8 cellular contexts compared by ENCODE assay signal in genomic region chr19:13774217-13775191, GRCh38. TPM values are rescaled to one million over a fixed set of nuclear protein-coding genes. Genes with fewer than 3 reads are reported as not detected.
A peak's percentile ranks its signal among the peaks of the same experiment; 100 is the strongest.
DNase-seq lines count a peak whose midpoint lies in the region; TF ChIP-seq lines count a peak whose summit lies in the region.

C19orf53 (plus strand) TSS chr19:13774456; CDS start chr19:13774478, 22 bp downstream.

- no peak within 1 kb of the TSS for H4K91ac ChIP-seq in H9 (ENCODE audit: insufficient read length, low read depth, low read length)

- peak within 1 kb of the TSS; percentile 99 for H3K4me3 ChIP-seq in MG63
- peak within 1 kb of the TSS; percentile 92 for H3K4me3 ChIP-seq in fibroblast of the aortic adventitia (ENCODE audit: low read depth, low read length)

- no peak within 1 kb of the TSS for H3K56ac ChIP-seq in H9 (ENCODE audit: insufficient read length, low read depth, low read length)

- TF ChIP-seq CTCF in H9 (conservative IDR thresholded peaks at IDR 0.05) (no peak), fibroblast of the aortic adventitia (IDR thresholded peaks at IDR 0.05; ENCODE audit: insufficient read depth, low read length) (no peak), nephron (IDR thresholded peaks at IDR 0.05; ENCODE audit: unreplicated experiment in 3 of 3) (no peak)

- no peak within 1 kb of the TSS for H2BK15ac ChIP-seq in H9 (ENCODE audit: low read depth, low read length)

- peak within 1 kb of the TSS; percentile 80 for H3K9ac ChIP-seq in H9 (ENCODE audit: extremely low read depth, insufficient read length, low read length)

- no peak within 1 kb of the TSS for H2BK20ac ChIP-seq in H9 (ENCODE audit: low read depth, low read length, poor library complexity, severe bottlenecking)

- H3K27me3 ChIP-seq in H9 (ENCODE audit: insufficient read depth, low read length), result no peaks in the 10 kb centered on the region
- no peaks in the 10 kb centered on the region for H3K27me3 ChIP-seq in MG63

- no peaks in the 10 kb centered on the region for H4K20me1 ChIP-seq in H9 (ENCODE audit: control insufficient read depth, insufficient read depth, insufficient read length)

- H2AFZ ChIP-seq in H9 (ENCODE audit: low read length), result no peak within 1 kb of the TSS

- H3K4me1 Mint-ChIP-seq in H9 (peaks cover 7 to 13% of the 10 kb centered on the region in 2 experiments), nephron (peaks cover 18% of the 10 kb centered on the region)
- H3K4me1 Mint-ChIP-seq in stimulated activated naive CD8-positive, alpha-beta T cell treated with anti-CD3 and anti-CD28 coated beads, Interleukin-15, Interleukin-2, amounts not matched to agents 100 ng/mL and 50 ng/mL, for 24 hours (ENCODE audit: low read depth), result peaks cover 22% of the 10 kb centered on the region

- H3K79me2 ChIP-seq in H9 (ENCODE audit: insufficient read depth, low read length), result peaks cover 11% of the 10 kb centered on the region; the same call in 1 of the 2 replicates

- no peak within 1 kb of the TSS for H3T11ph ChIP-seq in H9 (ENCODE audit: low read length)

- DNase-seq in ELR (ENCODE audit: low read depth), result peak; percentile 95
- DNase-seq in H9, result peak; percentile 87
- peak; percentile 97 for DNase-seq in MG63
- peak; percentile 72 for DNase-seq in SHP77 treated with DMSO at 0.1 percent for 48 hours (lab: John Stamatoyannopoulos, UW)
- peak; percentile 97 for DNase-seq in activated effector memory CD4-positive, alpha-beta T cell treated with anti-CD3 and anti-CD28 coated beads, Interleukin-2, amount 50 U/mL, for 16 hours
- DNase-seq in fibroblast of the aortic adventitia (ENCODE audit: low read depth), result peak; percentile 93

- peaks cover 35 to 54% (median 44%) of the 10 kb centered on the region in 3 experiments for H3K36me3 Mint-ChIP-seq in H9 (ENCODE audit: insufficient read depth in 1 of 3, low read depth in 3 of 3)
- H3K36me3 Mint-ChIP-seq in nephron (ENCODE audit: low read depth), result peaks cover 43% of the 10 kb centered on the region
- H3K36me3 Mint-ChIP-seq in stimulated activated naive CD8-positive, alpha-beta T cell treated with anti-CD3 and anti-CD28 coated beads, Interleukin-15, Interleukin-2, amounts not matched to agents 100 ng/mL and 50 ng/mL, for 24 hours (ENCODE audit: low read depth), result peaks cover 49% of the 10 kb centered on the region

- no peaks in the 10 kb centered on the region for H3K9me3 Mint-ChIP-seq in H9
- H3K9me3 Mint-ChIP-seq in nephron, result no peaks in the 10 kb centered on the region
- H3K9me3 Mint-ChIP-seq in stimulated activated naive CD8-positive, alpha-beta T cell treated with anti-CD3 and anti-CD28 coated beads, Interleukin-15, Interleukin-2, amounts not matched to agents 100 ng/mL and 50 ng/mL, for 24 hours, result no peaks in the 10 kb centered on the region

- H2BK12ac ChIP-seq in H9 (ENCODE audit: insufficient read length, low read depth, low read length), result no peak within 1 kb of the TSS

- H3K4me1 ChIP-seq in H9 (ENCODE audit: insufficient read depth, low read length), result peaks cover 5% of the 10 kb centered on the region

- no peak within 1 kb of the TSS for H4K5ac ChIP-seq in H9 (ENCODE audit: insufficient read length, low read depth, low read length)

- peak within 1 kb of the TSS; percentile 75 for H3K14ac ChIP-seq in H9 (ENCODE audit: insufficient read depth, low read length)

- no peak within 1 kb of the TSS for H3K4ac ChIP-seq in H9 (ENCODE audit: low read depth, low read length)

- WGBS in H9 (ENCODE audit: extremely low coverage, insufficient read length, low lambda C conversion rate), result no CpG with 5 or more reads among the region's 61 CpGs

- H2BK120ac ChIP-seq in H9 (ENCODE audit: low read depth, low read length, poor library complexity, severe bottlenecking), result no peak within 1 kb of the TSS

- peak within 1 kb of the TSS; percentile 94 for H3K4me2 ChIP-seq in H9 (ENCODE audit: insufficient read depth, insufficient read length, low read length)

- no peak within 1 kb of the TSS for H3K23ac ChIP-seq in H9 (ENCODE audit: insufficient read length, low read depth, low read length)

- H3K9me3 ChIP-seq in H9 (ENCODE audit: control insufficient read depth, low read depth, low read length), result no peaks in the 10 kb centered on the region
- H3K9me3 ChIP-seq in MG63, result no peaks in the 10 kb centered on the region

- no peak within 1 kb of the TSS for H2AK5ac ChIP-seq in H9 (ENCODE audit: insufficient read length, low read length)

- H3K4me3 Mint-ChIP-seq in H9, result peak within 1 kb of the TSS; percentile 99
- peak within 1 kb of the TSS; percentile 97 to 100 (median 98) for H3K4me3 Mint-ChIP-seq in nephron
- H3K4me3 Mint-ChIP-seq in stimulated activated naive CD8-positive, alpha-beta T cell treated with anti-CD3 and anti-CD28 coated beads, Interleukin-15, Interleukin-2, amounts not matched to agents 100 ng/mL and 50 ng/mL, for 24 hours, result peak within 1 kb of the TSS; percentile 99

- peaks cover 50% of the 10 kb centered on the region for H3K36me3 ChIP-seq in MG63

- H3K27ac ChIP-seq in H9 (ENCODE audit: insufficient read length, low read depth, low read length), result no peak within 1 kb of the TSS

- H2BK5ac ChIP-seq in H9 (ENCODE audit: insufficient read length, low read length), result no peak within 1 kb of the TSS

- no peaks in the 10 kb centered on the region for H3K79me1 ChIP-seq in H9 (ENCODE audit: insufficient read depth, low read depth, low read length, poor library complexity, severe bottlenecking)

- H4K8ac ChIP-seq in H9 (replicated peaks; ENCODE audit: insufficient read length, low read depth, low read length), result no peak within 1 kb of the TSS

- H3K18ac ChIP-seq in H9 (ENCODE audit: insufficient read length, low read depth, low read length), result peak within 1 kb of the TSS; percentile 73

- H3K27ac Mint-ChIP-seq in H9, result peak within 1 kb of the TSS; percentile 97 to 99 (median 99)
- peak within 1 kb of the TSS; percentile 93 to 98 (median 97) for H3K27ac Mint-ChIP-seq in nephron
- peak within 1 kb of the TSS; percentile 98 for H3K27ac Mint-ChIP-seq in stimulated activated naive CD8-positive, alpha-beta T cell treated with anti-CD3 and anti-CD28 coated beads, Interleukin-15, Interleukin-2, amounts not matched to agents 100 ng/mL and 50 ng/mL, for 24 hours

- H3K23me2 ChIP-seq in H9 (ENCODE audit: insufficient read length, low read depth, low read length, poor library complexity, severe bottlenecking), result no peaks in the 10 kb centered on the region

- H3K27me3 Mint-ChIP-seq in H9 (ENCODE audit: low read depth), result no peaks in the 10 kb centered on the region
- no peaks in the 10 kb centered on the region for H3K27me3 Mint-ChIP-seq in nephron (ENCODE audit: low read depth)
- H3K27me3 Mint-ChIP-seq in stimulated activated naive CD8-positive, alpha-beta T cell treated with anti-CD3 and anti-CD28 coated beads, Interleukin-15, Interleukin-2, amounts not matched to agents 100 ng/mL and 50 ng/mL, for 24 hours, result no peaks in the 10 kb centered on the region

RNA-seq across cellular contexts. Expression of gene C19orf53, which starts in this region (rescaled TPM):
- total RNA-seq in H9 (2021), result 127 and 129 TPM in 2 replicates
- 70.3 and 247 TPM in 2 replicates for total RNA-seq in MG63 (2014; rRNA removed; shearing (Covaris generic); ENCODE audit: low replicate concordance)
- total RNA-seq in fibroblast of the aortic adventitia (ENCODE audit: low replicate concordance), result 43.3 and 78.0 TPM in 2 replicates
